Comparison of ENCODE assay signal across 1 cellular context in genomic region chr11:36454551-36454950, GRCh38.
TF ChIP-seq lines count a peak whose summit lies in the region.

No MANE protein-coding gene starts in this region.

TF ChIP-seq in H1, 55 proteins besides CTCF, POLR2A, EP300 and RAD21:
- TF ChIP-seq ASH2L (IDR thresholded peaks at IDR 0.05; ENCODE audit: low read length) (peak; percentile 46), JUN (IDR thresholded peaks at IDR 0.05; ENCODE audit: low read depth, low read length) (no peak)
